11 cellular contexts compared by ENCODE assay signal in genomic region chr6:32179746-32180405, GRCh38. TPM values are rescaled to one million over a fixed set of nuclear protein-coding genes. Genes with fewer than 3 reads are reported as not detected.
DNase-seq lines count a peak whose midpoint lies in the region; ATAC-seq, FAIRE-seq and TF ChIP-seq lines count a peak whose summit lies in the region.
"Had no signal": no experiment of that assay in that cellular context is flagged by ENCODE, and none has a peak within 500 bp of the region (broad histone marks: within the 10 kb centered on the region; RNA-seq: fewer than 3 reads in every experiment).

No MANE protein-coding gene starts in this region.

- CTCF ChIA-PET in PC-3 (lab: Charles Lee): no interaction called here

- TSS peak; percentile 25 for BruUV-seq in PC-3 (replicated peaks; lab: Mats Ljungman, UMichigan)

- no peak for DNase-seq in T-helper 2 cell treated with Interferon-gamma antibody and Interleukin-4, amounts not matched to agents 5 μg/mL and 100 μg/mL, for 36 hours (ENCODE audit: low spot score)
- DNase-seq in T-helper 2 cell (no peak), PC-3 (no peak), esophagus squamous epithelium (lab: John Stamatoyannopoulos, UW) (no peak), spleen (no peak), HAP-1 (ENCODE audit: low spot score in 2 of 2) (no peak), GM12892 (ENCODE audit: insufficient read length) (no peak)
- DNase-seq: activated CD8-positive, alpha-beta memory T cell treated with anti-CD3 and anti-CD28 coated beads, Interleukin-2, amount 50 U/mL, for 48 hours; dorsolateral prefrontal cortex had no signal

- H3K79me2 ChIP-seq in PC-3 (ENCODE audit: low read length): peaks cover 21% of the 10 kb centered on the region

- H3K9me3 ChIP-seq in PC-3 (ENCODE audit: low read length) (no peaks in the 10 kb centered on the region), esophagus squamous epithelium (no peaks in the 10 kb centered on the region), spleen (no peaks in the 10 kb centered on the region), HAP-1 (no peaks in the 10 kb centered on the region)
- H3K9me3 ChIP-seq: SJSA1 had no signal

- no peaks in the 10 kb centered on the region for H3K9me3 Mint-ChIP-seq in T-helper 2 cell treated with Interferon-gamma antibody and Interleukin-4, amounts not matched to agents 5 μg/mL and 100 μg/mL, for 36 hours

- peak overlapping the region; percentile 53 for H3K4me3 Mint-ChIP-seq in T-helper 2 cell treated with Interferon-gamma antibody and Interleukin-4, amounts not matched to agents 5 μg/mL and 100 μg/mL, for 36 hours

- no peaks in the 10 kb centered on the region for H3F3A ChIP-seq in PC-3 (ENCODE audit: low read length, unreplicated experiment)

- peak overlapping the region; percentile 94; the same call in 1 of the 2 replicates for H3K4me3 ChIP-seq in PC-3 (ENCODE audit: low read length)
- H3K4me3 ChIP-seq in esophagus squamous epithelium: peak overlapping the region in 1 of 4 donors; percentile 66
- peak overlapping the region in 2 of 8 donors; percentile 62 to 87 for H3K4me3 ChIP-seq in spleen
- H3K4me3 ChIP-seq in HAP-1: no peak overlapping the region

- no peak overlapping the region for H3K9ac ChIP-seq in PC-3 (ENCODE audit: low read length)

- in situ Hi-C loops in HAP-1 (cut with MboI; ENCODE audit: low sequenced_read_pairs): no loop called here

- FAIRE-seq in GM12892 (lab: Jason Lieb, UNC): no peak

- no peak for TF ChIP-seq POLR2A in esophagus squamous epithelium (IDR thresholded peaks at IDR 0.05)
- TF ChIP-seq POLR2A in spleen (IDR thresholded peaks at IDR 0.05): no peak
- no peak for TF ChIP-seq POLR2A in GM12892 (IDR thresholded peaks at IDR 0.05; ENCODE audit: low read depth, low read length)

- peaks cover 29% of the 10 kb centered on the region for H3K4me1 ChIP-seq in PC-3 (ENCODE audit: insufficient read depth, low read length)
- H3K4me1 ChIP-seq in esophagus squamous epithelium: peaks cover 27 to 70% (median 40%) of the 10 kb centered on the region in 3 donors
- H3K4me1 ChIP-seq in spleen: peaks cover 29 to 90% (median 67%) of the 10 kb centered on the region in 6 donors
- H3K4me1 ChIP-seq in HAP-1: peaks cover 18% of the 10 kb centered on the region

- H3K36me3 ChIP-seq in PC-3 (ENCODE audit: low read depth, low read length) (peaks cover 5% of the 10 kb centered on the region), esophagus squamous epithelium (peaks cover 6 to 49% (median 6%) of the 10 kb centered on the region in 3 donors), spleen (peaks cover 0 to 55% (median 38%) of the 10 kb centered on the region in 6 donors), HAP-1 (replicated peaks) (peaks cover 19% of the 10 kb centered on the region)

- H3K27ac ChIP-seq in PC-3 (ENCODE audit: low read length) (no peak overlapping the region), esophagus squamous epithelium (peak overlapping the region in 3 of 4 donors; percentile 40 to 97 (median 96)), spleen (peak overlapping the region in 6 of 8 donors; percentile 15 to 98 (median 95))
- H3K27ac ChIP-seq: SJSA1 had no signal

- H4K20me1 ChIP-seq in PC-3 (ENCODE audit: low read length): no peaks in the 10 kb centered on the region

- ATAC-seq in PC-3 (no peak), GM19467 (IDR thresholded peaks at IDR 0.05; ENCODE audit: unreplicated experiment) (no peak)

- H3K27me3 ChIP-seq in PC-3 (ENCODE audit: low read length) (no peaks in the 10 kb centered on the region), esophagus squamous epithelium (no peaks in the 10 kb centered on the region), spleen (replicated peaks in 1 of 7) (no peaks in the 10 kb centered on the region), HAP-1 (ENCODE audit: low read depth) (no peaks in the 10 kb centered on the region)
- H3K27me3 ChIP-seq: dorsolateral prefrontal cortex, SJSA1 had no signal

- no peaks in the 10 kb centered on the region for H3K27me3 Mint-ChIP-seq in T-helper 2 cell treated with Interferon-gamma antibody and Interleukin-4, amounts not matched to agents 5 μg/mL and 100 μg/mL, for 36 hours (ENCODE audit: low read depth)

- TF ChIP-seq CTCF in PC-3 (conservative IDR thresholded peaks at IDR 0.05; ENCODE audit: low read depth, low read length): no peak
- no peak for TF ChIP-seq CTCF in esophagus squamous epithelium (IDR thresholded peaks at IDR 0.05)
- no peak for TF ChIP-seq CTCF in spleen (IDR thresholded peaks at IDR 0.05 in 8 of 11, conservative IDR thresholded peaks at IDR 0.05 in 3 of 11)

- H3K27ac Mint-ChIP-seq in T-helper 2 cell treated with Interferon-gamma antibody and Interleukin-4, amounts not matched to agents 5 μg/mL and 100 μg/mL, for 36 hours: no peak overlapping the region

- POLR2A ChIA-PET in PC-3 (lab: Charles Lee; ENCODE audit: unreplicated experiment): no interaction called here

- peaks cover 26% of the 10 kb centered on the region for H3K4me1 Mint-ChIP-seq in T-helper 2 cell treated with Interferon-gamma antibody and Interleukin-4, amounts not matched to agents 5 μg/mL and 100 μg/mL, for 36 hours (ENCODE audit: low read depth)

- WGBS in esophagus squamous epithelium, 2 donors: 58 to 64% methylated on average over 10 of the region's 10 CpGs
- 61 to 80% (median 78%) methylated on average over 10 of the region's 10 CpGs for whole genome bisulfite sequencing in spleen, 5 donors

- H3K36me3 Mint-ChIP-seq in T-helper 2 cell treated with Interferon-gamma antibody and Interleukin-4, amounts not matched to agents 5 μg/mL and 100 μg/mL, for 36 hours (ENCODE audit: low read depth): peaks cover 39% of the 10 kb centered on the region

- intact Hi-C loops in PC-3 (cut with micrococcal nuclease) (loop anchor here (5.0 kb wide), 1 partner anchor 223 kb away; the partner anchor contains the start of genes NELFE and SKIC2), esophagus squamous epithelium (cut with DNase I) (no loop called here), spleen (cut with DNase I; ENCODE audit: low total_unique reads) (no loop called here)

- no peaks in the 10 kb centered on the region for H3K9me2 ChIP-seq in PC-3 (replicated peaks; ENCODE audit: low read length)

- peak overlapping the region; percentile 100 for H3K4me2 ChIP-seq in PC-3 (ENCODE audit: low read length)

- no peak overlapping the region for H2AFZ ChIP-seq in PC-3 (ENCODE audit: low read length)

RNA-seq across cellular contexts. Expression of gene RNF5, which starts 1.7 kb away (rescaled TPM):
- total RNA-seq in PC-3 (2014; rRNA removed) (69.0 and 80.1 TPM in 2 replicates), esophagus squamous epithelium (10 to 100 TPM; 20.8 to 59.0 (median 40.8) TPM), spleen (10 to 100 TPM; 36.0 to 70.3 (median 46.0) TPM)
- 10 to 100 TPM; 52.2 to 77.8 (median 69.9) TPM for polyA plus RNA-seq in spleen
- polyA plus RNA-seq in GM12892 (2012; ENCODE audit: missing spikeins): 80.8 TPM

RNA-seq across cellular contexts. Expression of gene AGPAT1, which starts 4.0 kb away (rescaled TPM):
- total RNA-seq in PC-3 (2014; rRNA removed) (54.7 and 59.6 TPM in 2 replicates), esophagus squamous epithelium (10 to 100 TPM; 17.6 to 34.0 (median 19.1) TPM), spleen (10 to 100 TPM; 27.9 to 39.7 (median 35.6) TPM)
- polyA plus RNA-seq in spleen: 10 to 100 TPM; 13.6 to 23.3 (median 18.4) TPM
- polyA plus RNA-seq in GM12892 (2012; ENCODE audit: missing spikeins): 17.1 TPM

RNA-seq across cellular contexts. Expression of gene AGER, which starts 4.2 kb away (rescaled TPM):
- total RNA-seq in PC-3 (2014; rRNA removed) (2.0 and 5.0 TPM in 2 replicates), esophagus squamous epithelium (1 to 10 TPM in 3 of 4 donors, under 1 TPM in 1; 0.59 to 1.7 (median 1.4) TPM), spleen (10 to 100 TPM in 6 of 7 donors, 1 to 10 TPM in 1; 7.4 to 32.9 (median 21.3) TPM)
- 10 to 100 TPM; 24.1 to 50.9 (median 38.0) TPM for polyA plus RNA-seq in spleen
- polyA plus RNA-seq in GM12892 (2012; ENCODE audit: missing spikeins): 11.2 TPM

RNA-seq across cellular contexts. Expression of gene PBX2, which starts 10.1 kb away (rescaled TPM):
- total RNA-seq in PC-3 (2014; rRNA removed) (25.3 and 33.3 TPM in 2 replicates), esophagus squamous epithelium (10 to 100 TPM; 27.1 to 40.2 (median 28.9) TPM), spleen (100 to 1,000 TPM in 4 of 7 donors, 10 to 100 TPM in 3; 77.6 to 160 (median 130) TPM)
- polyA plus RNA-seq in spleen: 10 to 100 TPM; 29.6 to 85.2 (median 41.2) TPM
- polyA plus RNA-seq in GM12892 (2012; ENCODE audit: missing spikeins): 50.6 TPM

RNA-seq across cellular contexts. Expression of gene GPSM3, which starts 12.6 kb away (rescaled TPM):
- total RNA-seq in PC-3 (2014; rRNA removed) (5.0 and 7.1 TPM in 2 replicates), esophagus squamous epithelium (10 to 100 TPM in 2 of 4 donors, 1 to 10 TPM in 2; 1.6 to 14.1 (median 6.5) TPM), spleen (100 to 1,000 TPM; 140 to 215 (median 187) TPM)
- 100 to 1,000 TPM; 202 to 263 (median 233) TPM for polyA plus RNA-seq in spleen
- 96.1 TPM for polyA plus RNA-seq in GM12892 (2012; ENCODE audit: missing spikeins)
